In genomic region chr2:25228848-25229674, GRCh38 we compare ENCODE assay signal across 8 cellular contexts.
A peak's percentile ranks its signal among the peaks of the same experiment; 100 is the strongest.
DNase-seq lines count a peak whose midpoint lies in the region; ATAC-seq and TF ChIP-seq lines count a peak whose summit lies in the region.

No MANE protein-coding gene starts in this region.

- H3K9ac ChIP-seq in MM.1S (ENCODE audit: low read length) = no peak overlapping the region
- peak overlapping the region; percentile 36 to 55 for H3K9ac ChIP-seq in stomach smooth muscle (ENCODE audit: low read length in 2 of 2)

- H3K27me3 Mint-ChIP-seq in stimulated activated naive CD8-positive, alpha-beta T cell treated with anti-CD3 and anti-CD28 coated beads, Interleukin-15, amount 100 ng/mL, for 72 hours = no peaks in the 10 kb centered on the region

- TF ChIP-seq CTCF in MM.1S (IDR thresholded peaks at IDR 0.05; ENCODE audit: low read length) (peak; percentile 49), RWPE2 (IDR thresholded peaks at IDR 0.05; ENCODE audit: poor library complexity, severe bottlenecking) (peak; percentile 80)

- no peak overlapping the region for H3K4me3 ChIP-seq in MM.1S (ENCODE audit: low read length)
- no peak overlapping the region for H3K4me3 ChIP-seq in RWPE2 (ENCODE audit: severe bottlenecking)
- peak overlapping the region; percentile 40 to 52 for H3K4me3 ChIP-seq in stomach smooth muscle (ENCODE audit: low read length in 2 of 2)

- ATAC-seq in stimulated activated naive CD8-positive, alpha-beta T cell treated with anti-CD3 and anti-CD28 coated beads, Interleukin-15, Interleukin-2, amounts not matched to agents 100 U/mL and 50 U/mL, for 24 hours = no peak
- no peak for ATAC-seq in stimulated activated naive CD8-positive, alpha-beta T cell treated with anti-CD3 and anti-CD28 coated beads, Interleukin-15, amount 100 ng/mL, for 72 hours
- peak; percentile 95 for ATAC-seq in RWPE2 (ENCODE audit: low read depth)
- ATAC-seq in GM21576 (IDR thresholded peaks at IDR 0.05; ENCODE audit: unreplicated experiment) = no peak

- H3K9me3 ChIP-seq in MM.1S (replicated peaks; ENCODE audit: insufficient read depth, low read length) (no peaks in the 10 kb centered on the region), RWPE2 (ENCODE audit: severe bottlenecking) (no peaks in the 10 kb centered on the region), stomach smooth muscle (ENCODE audit: control insufficient read depth in 2 of 2, low read length in 2 of 2) (no peaks in the 10 kb centered on the region)

- H3K27me3 ChIP-seq in MM.1S (replicated peaks; ENCODE audit: insufficient read depth, low read length) (no peaks in the 10 kb centered on the region), RWPE2 (ENCODE audit: insufficient read depth, poor library complexity, severe bottlenecking) (no peaks in the 10 kb centered on the region), stomach smooth muscle (ENCODE audit: control insufficient read depth in 1 of 2, insufficient read depth in 2 of 2, low read length in 2 of 2) (no peaks in the 10 kb centered on the region)

- H3K4me1 Mint-ChIP-seq in stimulated activated naive CD8-positive, alpha-beta T cell treated with anti-CD3 and anti-CD28 coated beads, Interleukin-15, amount 100 ng/mL, for 72 hours = peaks cover 56% of the 10 kb centered on the region

- no peaks in the 10 kb centered on the region for H3K79me2 ChIP-seq in MM.1S (ENCODE audit: low read length)

- H3K4me2 ChIP-seq in MM.1S (ENCODE audit: low read depth, low read length) = no peak overlapping the region

- H3K9me2 ChIP-seq in MM.1S (replicated peaks; ENCODE audit: insufficient read depth, low read length) = no peaks in the 10 kb centered on the region

- H3K4me1 ChIP-seq in MM.1S (ENCODE audit: low read length) (0 out of 2 replicates have a peak, but pooled peaks cover 8% of the 10 kb centered on the region), RWPE2 (ENCODE audit: insufficient read depth, poor library complexity, severe bottlenecking) (no peaks in the 10 kb centered on the region), stomach smooth muscle (ENCODE audit: control insufficient read depth, insufficient read depth, low read length) (peaks cover 19% of the 10 kb centered on the region)

- H3K27ac ChIP-seq in MM.1S (ENCODE audit: low read length) (no peak overlapping the region), RWPE2 (ENCODE audit: poor library complexity, severe bottlenecking) (no peak overlapping the region), stomach smooth muscle (ENCODE audit: low read length) (peak overlapping the region; percentile 75)

- no peak overlapping the region for H3K4me3 Mint-ChIP-seq in stimulated activated naive CD8-positive, alpha-beta T cell treated with anti-CD3 and anti-CD28 coated beads, Interleukin-15, amount 100 ng/mL, for 72 hours

- H4K20me1 ChIP-seq in MM.1S (ENCODE audit: insufficient read depth, low read length) = no peaks in the 10 kb centered on the region

- H2AFZ ChIP-seq in MM.1S (ENCODE audit: low read length) = no peak overlapping the region

- H3K36me3 ChIP-seq in MM.1S (replicated peaks; ENCODE audit: insufficient read depth, low read length) (no peaks in the 10 kb centered on the region), RWPE2 (ENCODE audit: low read depth) (no peaks in the 10 kb centered on the region), stomach smooth muscle (ENCODE audit: control insufficient read depth in 2 of 2, insufficient read depth in 2 of 2, low read length in 2 of 2) (peaks cover 13 to 15% of the 10 kb centered on the region in 2 donors)

- peak overlapping the region in 1 of 2 donors; percentile 52 for H3K27ac Mint-ChIP-seq in stimulated activated naive CD8-positive, alpha-beta T cell treated with anti-CD3 and anti-CD28 coated beads, Interleukin-15, amount 100 ng/mL, for 72 hours

- H3F3A ChIP-seq in MM.1S (ENCODE audit: insufficient read depth, low read length) = 0 out of 2 replicates have a peak, but pooled peaks cover 4% of the 10 kb centered on the region

- no peaks in the 10 kb centered on the region for H3K9me3 Mint-ChIP-seq in stimulated activated naive CD8-positive, alpha-beta T cell treated with anti-CD3 and anti-CD28 coated beads, Interleukin-15, amount 100 ng/mL, for 72 hours

- peak; percentile 42 for DNase-seq in stimulated activated naive CD8-positive, alpha-beta T cell treated with anti-CD3 and anti-CD28 coated beads, Interleukin-15, Interleukin-2, amounts not matched to agents 100 U/mL and 50 U/mL, for 24 hours
- DNase-seq in stimulated activated naive CD8-positive, alpha-beta T cell treated with anti-CD3 and anti-CD28 coated beads, Interleukin-15, amount 100 ng/mL, for 72 hours = no peak
- peak; percentile 48 for DNase-seq in MM.1S
- DNase-seq in RWPE2 (ENCODE audit: low spot score) = no peak
- DNase-seq in cerebellum (ENCODE audit: low spot score) = peak; percentile 74
- peak; percentile 73 for DNase-seq in kidney tubule cell (ENCODE audit: low spot score)

Comparison
In these comparisons a context has a peak if more than half of its experiments do, and no peak if none do; other contexts are left out.
1. DNase-seq: peak in stimulated activated naive CD8-positive, alpha-beta T cell treated with anti-CD3 and anti-CD28 coated beads, Interleukin-15, Interleukin-2, amounts not matched to agents 100 U/mL and 50 U/mL, for 24 hours (single experiment), MM.1S (single experiment), cerebellum (single experiment) and kidney tubule cell (single experiment); none in stimulated activated naive CD8-positive, alpha-beta T cell treated with anti-CD3 and anti-CD28 coated beads, Interleukin-15, amount 100 ng/mL, for 72 hours (0 of 2) and RWPE2 (single experiment).
2. H3K4me3 ChIP-seq: peak in stomach smooth muscle (2 of 2); none in MM.1S (single experiment) and RWPE2 (single experiment).